1 cellular context compared by ENCODE assay signal in genomic region chr17:80454557-80455327, GRCh38.
TF ChIP-seq lines count a peak whose summit lies in the region.

No MANE protein-coding gene starts in this region.

TF ChIP-seq in K562, 482 proteins besides CTCF, POLR2A, EP300 and RAD21 (continued from another document and continues in another):
- TF ChIP-seq ZHX1 (conservative IDR thresholded peaks at IDR 0.05; ENCODE audit: low read length) (peak; percentile 57; the same call in 1 of the 2 replicates), KDM5B (IDR thresholded peaks at IDR 0.05; ENCODE audit: insufficient replicate concordance, low read depth, low read length) (peak; percentile 82), ATF1 (CRISPR knock-in tag; IDR thresholded peaks at IDR 0.05) (no peak), ATF1 (tag; IDR thresholded peaks at IDR 0.05) (peak; percentile 66), KAT2B (IDR thresholded peaks at IDR 0.05; ENCODE audit: low read depth, low read length) (no peak), BHLHE40 (IDR thresholded peaks at IDR 0.05; ENCODE audit: low read length) (peak; percentile 27; the same call in 1 of the 2 replicates), SRSF1 (IDR thresholded peaks at IDR 0.05; ENCODE audit: low read depth, low read length) (0 out of 2 replicates have a peak, but pooled peaks have one; percentile 67), MLX (CRISPR knock-in tag; conservative IDR thresholded peaks at IDR 0.05) (peak in 1 of 2 experiments; percentile 86; a peak in 1 of 4 replicates), AFF4 (CRISPR knock-in tag; IDR thresholded peaks at IDR 0.05) (peak; percentile 54; the same call in 1 of the 2 replicates), CREB3L1 (IDR thresholded peaks at IDR 0.05; ENCODE audit: borderline replicate concordance, low read depth) (peak; percentile 94), MAZ (CRISPR knock-in tag; conservative IDR thresholded peaks at IDR 0.05 in 1 of 2, IDR thresholded peaks at IDR 0.05 in 1 of 2) (peak; percentile 67 to 78; a peak in 3 of 4 replicates), HNRNPLL (IDR thresholded peaks at IDR 0.05; ENCODE audit: low read depth, low read length, poor library complexity, severe bottlenecking) (peak; percentile 98), ZNF232 (CRISPR knock-in tag; IDR thresholded peaks at IDR 0.05) (peak; percentile 84; the same call in 1 of the 2 replicates), GABPB1 (CRISPR knock-in tag; IDR thresholded peaks at IDR 0.05) (peak; percentile 91), SMARCA5 (IDR thresholded peaks at IDR 0.05) (peak; percentile 93), XRCC3 (IDR thresholded peaks at IDR 0.05) (no peak), KDM2B (CRISPR knock-in tag; IDR thresholded peaks at IDR 0.05) (no peak; the same call in 1 of the 2 replicates), DEAF1 (CRISPR knock-in tag; IDR thresholded peaks at IDR 0.05) (no peak), SIN3A (IDR thresholded peaks at IDR 0.05; ENCODE audit: borderline replicate concordance in 2 of 2, control insufficient read depth in 1 of 2, low read depth in 2 of 2, low read length in 2 of 2) (peak; percentile 61 to 67; a peak in 1 of 4 replicates), MYC (IDR thresholded peaks at IDR 0.05; ENCODE audit: low read depth, low read length) (peak; percentile 93), MYC (CRISPR knock-in tag; IDR thresholded peaks at IDR 0.05; ENCODE audit: borderline replicate concordance, low read depth) (0 out of 2 replicates have a peak, but pooled peaks have one; percentile 13), JUNB (CRISPR knock-in tag; conservative IDR thresholded peaks at IDR 0.05) (no peak), ZNF431 (CRISPR knock-in tag; IDR thresholded peaks at IDR 0.05) (0 out of 2 replicates have a peak, but pooled peaks have one; percentile 75), ZC3H4 (CRISPR knock-in tag; IDR thresholded peaks at IDR 0.05; ENCODE audit: borderline replicate concordance) (no peak), ZNF830 (CRISPR knock-in tag; IDR thresholded peaks at IDR 0.05) (0 out of 2 replicates have a peak, but pooled peaks have one; percentile 39), HDAC3 (IDR thresholded peaks at IDR 0.05; ENCODE audit: borderline replicate concordance, partially characterized antibody) (no peak), RBM14 (IDR thresholded peaks at IDR 0.05; ENCODE audit: borderline replicate concordance, insufficient read depth, low read depth, low read length) (0 out of 2 replicates have a peak, but pooled peaks have one; percentile 83), PTRF (tag; IDR thresholded peaks at IDR 0.05) (no peak), ZNF57 (CRISPR knock-in tag; IDR thresholded peaks at IDR 0.05) (no peak), ZBTB33 (CRISPR knock-in tag; IDR thresholded peaks at IDR 0.05) (no peak), HIVEP1 (CRISPR knock-in tag; IDR thresholded peaks at IDR 0.05) (no peak), SP1 (CRISPR knock-in tag; IDR thresholded peaks at IDR 0.05) (peak; percentile 77; the same call in 1 of the 2 replicates), ZNF197 (CRISPR knock-in tag; IDR thresholded peaks at IDR 0.05; ENCODE audit: low read depth) (peak; percentile 91; the same call in 1 of the 2 replicates), ZBTB2 (IDR thresholded peaks at IDR 0.05) (no peak), NR3C1 (CRISPR knock-in tag; IDR thresholded peaks at IDR 0.05) (peak; percentile 93), ZBTB7A (IDR thresholded peaks at IDR 0.05; ENCODE audit: borderline replicate concordance, control insufficient read depth, low read depth, low read length) (peak; percentile 44; the same call in 1 of the 2 replicates), HEY1 (CRISPR knock-in tag; IDR thresholded peaks at IDR 0.05; ENCODE audit: borderline replicate concordance) (no peak), ZNF263 (CRISPR knock-in tag; IDR thresholded peaks at IDR 0.05; ENCODE audit: borderline replicate concordance) (peak; percentile 72; the same call in 1 of the 2 replicates), TCF7 (IDR thresholded peaks at IDR 0.05; ENCODE audit: borderline replicate concordance) (no peak), ELF4 (CRISPR knock-in tag; IDR thresholded peaks at IDR 0.05) (no peak), MTF1 (CRISPR knock-in tag; IDR thresholded peaks at IDR 0.05; ENCODE audit: borderline replicate concordance) (0 out of 2 replicates have a peak, but pooled peaks have one; percentile 33), ILK (tag; IDR thresholded peaks at IDR 0.05; ENCODE audit: borderline replicate concordance, low read depth) (no peak), ARID3A (IDR thresholded peaks at IDR 0.05; ENCODE audit: borderline replicate concordance, low read depth, low read length) (no peak), ILF3 (IDR thresholded peaks at IDR 0.05; ENCODE audit: borderline replicate concordance) (no peak), ARID1B (IDR thresholded peaks at IDR 0.05) (no peak)
